In genomic region chr16:85385463-85386331, GRCh38 we compare ENCODE assay signal across 11 cellular contexts.
A peak's percentile ranks its signal among the peaks of the same experiment; 100 is the strongest.
DNase-seq lines count a peak whose midpoint lies in the region; ATAC-seq and TF ChIP-seq lines count a peak whose summit lies in the region.
"Had no signal": no experiment of that assay in that cellular context is flagged by ENCODE, and none has a peak within 500 bp of the region (broad histone marks: within the 10 kb centered on the region; RNA-seq: fewer than 3 reads in every experiment).

No MANE protein-coding gene starts in this region.

- H3K27me3 Mint-ChIP-seq in stimulated activated naive CD8-positive, alpha-beta T cell treated with anti-CD3 and anti-CD28 coated beads, Interleukin-15, amount 100 ng/mL, for 72 hours = peaks cover 7% of the 10 kb centered on the region
- no peaks in the 10 kb centered on the region for H3K27me3 Mint-ChIP-seq in mesothelial cell of epicardium (ENCODE audit: low read depth)

- peak overlapping the region; percentile 51 to 86 (median 58) for H3K27ac ChIP-seq in esophagus squamous epithelium

- H3K9me3 Mint-ChIP-seq in stimulated activated naive CD8-positive, alpha-beta T cell treated with anti-CD3 and anti-CD28 coated beads, Interleukin-15, amount 100 ng/mL, for 72 hours = peaks cover 0 to 6% of the 10 kb centered on the region in 2 donors
- H3K9me3 Mint-ChIP-seq in mesothelial cell of epicardium = no peaks in the 10 kb centered on the region

- WGBS in esophagus squamous epithelium, 2 donors = 73% methylated on average over 3 of the region's 32 CpGs; no CpG with 5 or more reads in 1 of the 2 donors

- ATAC-seq in stimulated activated naive CD8-positive, alpha-beta T cell treated with anti-CD3 and anti-CD28 coated beads, Interleukin-15, amount 100 ng/mL, for 72 hours = peak; percentile 47
- ATAC-seq in stimulated activated naive CD8-positive, alpha-beta T cell treated with anti-CD3 and anti-CD28 coated beads, Interleukin-15, Interleukin-2, amounts not matched to agents 100 U/mL and 50 U/mL, for 24 hours = no peak

- peaks cover 4% of the 10 kb centered on the region for H3K4me1 Mint-ChIP-seq in stimulated activated naive CD8-positive, alpha-beta T cell treated with anti-CD3 and anti-CD28 coated beads, Interleukin-15, amount 100 ng/mL, for 72 hours
- H3K4me1 Mint-ChIP-seq in mesothelial cell of epicardium = peaks cover 49% of the 10 kb centered on the region
- H3K4me1 Mint-ChIP-seq: activated CD4-positive, alpha-beta memory T cell treated with anti-CD3 and anti-CD28 coated beads, Interleukin-2, amount 10 ng/mL, durations not matched to agents 7 days and 5 days had no signal

- H3K9me3 ChIP-seq in esophagus squamous epithelium = no peaks in the 10 kb centered on the region

- H3K4me1 ChIP-seq in esophagus squamous epithelium = peaks cover 16 to 65% (median 40%) of the 10 kb centered on the region in 3 donors

- no peaks in the 10 kb centered on the region for H3K36me3 ChIP-seq in esophagus squamous epithelium

- DNase-seq in stimulated activated naive CD8-positive, alpha-beta T cell treated with anti-CD3 and anti-CD28 coated beads, Interleukin-15, amount 100 ng/mL, for 72 hours = no peak
- no peak for DNase-seq in stimulated activated naive CD8-positive, alpha-beta T cell treated with anti-CD3 and anti-CD28 coated beads, Interleukin-15, Interleukin-2, amounts not matched to agents 100 U/mL and 50 U/mL, for 24 hours
- no peak for DNase-seq in esophagus squamous epithelium (lab: John Stamatoyannopoulos, UW)
- peak; percentile 14 to 19 for DNase-seq in mesothelial cell of epicardium (ENCODE audit: low spot score in 2 of 2, unreplicated experiment in 2 of 2)
- no peak for DNase-seq in NCI-H146 treated with DMSO at 0.1 percent for 48 hours (lab: John Stamatoyannopoulos, UW; ENCODE audit: unreplicated experiment)
- no peak for DNase-seq in stimulated activated CD4-positive, alpha-beta T cell treated with anti-CD3 and anti-CD28 coated beads, Interleukin-2, amount 100 ng/mL, for 48 hours
- DNase-seq in OCI-M2 (lab: John Stamatoyannopoulos, UW; ENCODE audit: unreplicated experiment) = no peak
- DNase-seq in amniotic stem cell (lab: John Stamatoyannopoulos, UW) = no peak
- DNase-seq: activated CD4-positive, alpha-beta memory T cell treated with anti-CD3 and anti-CD28 coated beads, Interleukin-2, amount 10 ng/mL, durations not matched to agents 7 days and 5 days; activated effector memory CD4-positive, alpha-beta T cell treated with Interleukin-2 at 50 U/mL for 16 hours; T-helper 9 cell had no signal

- no peaks in the 10 kb centered on the region for H3K36me3 Mint-ChIP-seq in mesothelial cell of epicardium

- TF ChIP-seq CTCF in esophagus squamous epithelium (IDR thresholded peaks at IDR 0.05) = no peak
- TF ChIP-seq CTCF in mesothelial cell of epicardium (IDR thresholded peaks at IDR 0.05; ENCODE audit: unreplicated experiment) = no peak

- H3K4me3 Mint-ChIP-seq in stimulated activated naive CD8-positive, alpha-beta T cell treated with anti-CD3 and anti-CD28 coated beads, Interleukin-15, amount 100 ng/mL, for 72 hours = no peak overlapping the region
- no peak overlapping the region for H3K4me3 Mint-ChIP-seq in mesothelial cell of epicardium
- H3K4me3 Mint-ChIP-seq: activated CD4-positive, alpha-beta memory T cell treated with anti-CD3 and anti-CD28 coated beads, Interleukin-2, amount 10 ng/mL, durations not matched to agents 7 days and 5 days had no signal

- H3K27ac Mint-ChIP-seq in stimulated activated naive CD8-positive, alpha-beta T cell treated with anti-CD3 and anti-CD28 coated beads, Interleukin-15, amount 100 ng/mL, for 72 hours = no peak overlapping the region
- no peak overlapping the region for H3K27ac Mint-ChIP-seq in mesothelial cell of epicardium
- H3K27ac Mint-ChIP-seq: activated CD4-positive, alpha-beta memory T cell treated with anti-CD3 and anti-CD28 coated beads, Interleukin-2, amount 10 ng/mL, durations not matched to agents 7 days and 5 days had no signal

- intact Hi-C loops in esophagus squamous epithelium (cut with DNase I) = no loop called here

- TF ChIP-seq POLR2A in esophagus squamous epithelium (IDR thresholded peaks at IDR 0.05) = no peak

- peaks cover 0 to 6% (median 0%) of the 10 kb centered on the region in 4 donors for H3K27me3 ChIP-seq in esophagus squamous epithelium

- no peak overlapping the region for H3K4me3 ChIP-seq in esophagus squamous epithelium

Comparison
In these comparisons a context has a peak if more than half of its experiments do, and no peak if none do; other contexts are left out.
1. DNase-seq: peak in mesothelial cell of epicardium (2 of 2); none in stimulated activated naive CD8-positive, alpha-beta T cell treated with anti-CD3 and anti-CD28 coated beads, Interleukin-15, amount 100 ng/mL, for 72 hours (0 of 2), stimulated activated naive CD8-positive, alpha-beta T cell treated with anti-CD3 and anti-CD28 coated beads, Interleukin-15, Interleukin-2, amounts not matched to agents 100 U/mL and 50 U/mL, for 24 hours (single experiment), esophagus squamous epithelium (single experiment), NCI-H146 treated with DMSO at 0.1 percent for 48 hours (single experiment), stimulated activated CD4-positive, alpha-beta T cell treated with anti-CD3 and anti-CD28 coated beads, Interleukin-2, amount 100 ng/mL, for 48 hours (0 of 2), OCI-M2 (single experiment) and amniotic stem cell (single experiment).